In genomic region chrY:7834284-7834683, GRCh38 we compare ENCODE assay signal across 27 cellular contexts.
DNase-seq lines count a peak whose midpoint lies in the region; ATAC-seq and TF ChIP-seq lines count a peak whose summit lies in the region.
"Had no signal": no experiment of that assay in that cellular context is flagged by ENCODE, and none has a peak within 500 bp of the region (broad histone marks: within the 10 kb centered on the region; RNA-seq: fewer than 3 reads in every experiment).

No MANE protein-coding gene starts in this region.

- ATAC-seq in GM23338 (no peak), GM19395 (IDR thresholded peaks at IDR 0.05; ENCODE audit: unreplicated experiment) (no peak), GM19328 (IDR thresholded peaks at IDR 0.05; ENCODE audit: unreplicated experiment) (no peak)
- ATAC-seq: Right ventricle myocardium inferior, SK-N-SH treated with all-trans-retinoic acid at 6 μM for 48 hours had no signal

- no peak overlapping the region for H2AK5ac ChIP-seq in mesenchymal stem cell (ENCODE audit: low read length, severe bottlenecking)

- no peak overlapping the region for H2BK15ac ChIP-seq in mesenchymal stem cell (ENCODE audit: low read depth, poor library complexity, severe bottlenecking)

- no peaks in the 10 kb centered on the region; the same call in 2 of the 3 replicates for H3K36me3 Mint-ChIP-seq in GM23338 (ENCODE audit: low read depth)
- H3K36me3 Mint-ChIP-seq: CD14-positive monocyte; CD8-positive, alpha-beta memory T cell had no signal

- no peak overlapping the region for H3K4me2 ChIP-seq in GM23338
- H3K4me2 ChIP-seq in mesenchymal stem cell (ENCODE audit: low read length, poor library complexity, severe bottlenecking), result no peak overlapping the region
- H3K4me2 ChIP-seq: PC-9 had no signal

- no peak overlapping the region for H4K91ac ChIP-seq in mesenchymal stem cell (ENCODE audit: low read length)

- H2BK12ac ChIP-seq in mesenchymal stem cell (ENCODE audit: low read length in 2 of 2), result no peak overlapping the region

- H3K27me3 ChIP-seq in GM23338 (ENCODE audit: insufficient read depth), result peaks cover 100% of the 10 kb centered on the region
- no peaks in the 10 kb centered on the region for H3K27me3 ChIP-seq in MG63
- H3K27me3 ChIP-seq in mesenchymal stem cell (ENCODE audit: control insufficient read depth in 1 of 2, insufficient read depth in 1 of 2, low read length in 2 of 2), result no peaks in the 10 kb centered on the region
- H3K27me3 ChIP-seq: BE2C, SJCRH30 had no signal

- H3K79me1 ChIP-seq in mesenchymal stem cell (replicated peaks; ENCODE audit: low read length, poor library complexity, severe bottlenecking), result no peaks in the 10 kb centered on the region

- 0% methylated on average over 1 of the region's 2 CpGs for WGBS in mesenchymal stem cell

- H3K9me3 ChIP-seq in MG63, result no peaks in the 10 kb centered on the region
- no peaks in the 10 kb centered on the region for H3K9me3 ChIP-seq in mesenchymal stem cell (ENCODE audit: control insufficient read depth, low read length)
- H3K9me3 ChIP-seq: BE2C, SJCRH30 had no signal

- H4K20me1 ChIP-seq in GM23338 (replicated peaks; ENCODE audit: insufficient read depth), result no peaks in the 10 kb centered on the region

- no peaks in the 10 kb centered on the region for H3K9me3 Mint-ChIP-seq in GM23338
- H3K9me3 Mint-ChIP-seq: CD14-positive monocyte; CD8-positive, alpha-beta memory T cell had no signal

- no peak overlapping the region for H3K27ac ChIP-seq in GM23338 (ENCODE audit: low read depth)
- no peak overlapping the region for H3K27ac ChIP-seq in mesenchymal stem cell (ENCODE audit: low read length, poor library complexity, severe bottlenecking)
- H3K27ac ChIP-seq: 22Rv1, PC-9, SJCRH30 had no signal

- peak overlapping the region in 1 of 2 experiments; percentile 8 for H3K18ac ChIP-seq in mesenchymal stem cell (ENCODE audit: low read depth in 1 of 2, low read length in 2 of 2)

- no peak overlapping the region for H4K8ac ChIP-seq in mesenchymal stem cell (ENCODE audit: low read length)

- DNase-seq in A172 (ENCODE audit: low spot score), result peak; percentile 38
- DNase-seq in GM23338 (ENCODE audit: low spot score), result peak; percentile 11
- peak; percentile 41 for DNase-seq in MG63
- peak; percentile 51 for DNase-seq in mesenchymal stem cell
- DNase-seq in NCI-H2081 treated with DMSO at 0.1 percent for 48 hours (lab: John Stamatoyannopoulos, UW), result no peak
- DNase-seq in GM20000 (ENCODE audit: low spot score), result no peak
- DNase-seq: ACHN; BE2C; CD8-positive, alpha-beta memory T cell; DMS 273 treated with DMSO at 0.1 percent for 48 hours; DMS79; IMR-90; KG1; NCI-H1105; NCI-H1436 treated with DMSO at 0.1 percent for 48 hours; NCI-H187 treated with DMSO at 0.1 percent for 48 hours; NCI-H2107; NCI-H524; NCI-H774; PC-9; SJCRH30 had no signal

- TF ChIP-seq CTCF in GM23338 (conservative IDR thresholded peaks at IDR 0.05; ENCODE audit: low read depth in 2 of 2) (no peak), GM20000 (IDR thresholded peaks at IDR 0.05; ENCODE audit: extremely low read depth, missing control alignments) (no peak)

- H3K36me3 ChIP-seq in GM23338 (ENCODE audit: insufficient read depth), result no peaks in the 10 kb centered on the region
- H3K36me3 ChIP-seq in MG63, result no peaks in the 10 kb centered on the region
- no peaks in the 10 kb centered on the region for H3K36me3 ChIP-seq in mesenchymal stem cell (ENCODE audit: control insufficient read depth in 1 of 2, insufficient read depth in 2 of 2, low read depth in 1 of 2, low read length in 2 of 2)
- H3K36me3 ChIP-seq: BE2C, SJCRH30 had no signal

- H3K4me1 ChIP-seq in GM23338 (ENCODE audit: insufficient read depth), result peaks cover 3% of the 10 kb centered on the region; the same call in 1 of the 2 replicates
- H3K4me1 ChIP-seq in mesenchymal stem cell (ENCODE audit: control insufficient read depth, insufficient read depth, low read depth, low read length), result peaks cover 2% of the 10 kb centered on the region
- H3K4me1 ChIP-seq: BE2C, SJCRH30 had no signal

- no peak overlapping the region for H3K14ac ChIP-seq in mesenchymal stem cell (ENCODE audit: low read length in 2 of 2)

- H2AFZ ChIP-seq in GM23338 (no peak overlapping the region), mesenchymal stem cell (ENCODE audit: low read depth, low read length) (no peak overlapping the region)
- H2AFZ ChIP-seq: PC-9 had no signal

- peaks cover 49% of the 10 kb centered on the region for H3K4me1 Mint-ChIP-seq in GM23338
- H3K4me1 Mint-ChIP-seq: CD8-positive, alpha-beta memory T cell had no signal

- no peaks in the 10 kb centered on the region for H3F3A ChIP-seq in GM23338 (replicated peaks; ENCODE audit: low read depth)

- no peak overlapping the region for H3K4ac ChIP-seq in mesenchymal stem cell (ENCODE audit: low read depth in 1 of 2, low read length in 2 of 2)

- no peak overlapping the region for H3K4me3 Mint-ChIP-seq in GM23338
- H3K4me3 Mint-ChIP-seq: CD14-positive monocyte; CD8-positive, alpha-beta memory T cell had no signal

- no peak overlapping the region for H3K9ac ChIP-seq in mesenchymal stem cell (ENCODE audit: low read length)

- no peak overlapping the region for H3K23ac ChIP-seq in mesenchymal stem cell (ENCODE audit: low read length in 2 of 2)

- H3K4me3 ChIP-seq in GM23338, result no peak overlapping the region
- H3K4me3 ChIP-seq in MG63, result no peak overlapping the region
- H3K4me3 ChIP-seq in mesenchymal stem cell (ENCODE audit: insufficient read depth in 1 of 2, low read depth in 1 of 2, low read length in 2 of 2), result no peak overlapping the region
- H3K4me3 ChIP-seq: PC-9, SJCRH30 had no signal

- H2BK120ac ChIP-seq in mesenchymal stem cell (ENCODE audit: low read depth, low read length), result no peak overlapping the region

- no peaks in the 10 kb centered on the region for H3K9me2 ChIP-seq in GM23338 (ENCODE audit: insufficient read depth)

- H3K27ac Mint-ChIP-seq in GM23338, result no peak overlapping the region
- H3K27ac Mint-ChIP-seq: CD14-positive monocyte; CD8-positive, alpha-beta memory T cell had no signal

- no peaks in the 10 kb centered on the region for H3K79me2 ChIP-seq in GM23338 (replicated peaks; ENCODE audit: insufficient read depth)

- no peak overlapping the region for H2BK5ac ChIP-seq in mesenchymal stem cell (ENCODE audit: low read depth, low read length, poor library complexity, severe bottlenecking)

- H3K27me3 Mint-ChIP-seq in GM23338 (ENCODE audit: insufficient read depth, low read depth, poor library complexity), result peaks cover 91% of the 10 kb centered on the region

TF ChIP-seq in GM23338, 12 proteins besides CTCF, POLR2A, EP300 and RAD21:
- TF ChIP-seq ZNF114 (CRISPR knock-in tag; IDR thresholded peaks at IDR 0.05), result no peak
- no peak for TF ChIP-seq ZNF331 (CRISPR knock-in tag; IDR thresholded peaks at IDR 0.05; ENCODE audit: low read depth)
- TF ChIP-seq REST (IDR thresholded peaks at IDR 0.05; ENCODE audit: unreplicated experiment), result no peak
- TF ChIP-seq CREB1 (CRISPR knock-in tag; IDR thresholded peaks at IDR 0.05; ENCODE audit: low read depth), result no peak
TF ChIP-seq in GM23338: peak in this region for 0.

Comparison
In these comparisons a context has a peak if more than half of its experiments do, and no peak if none do; other contexts are left out.
1. DNase-seq: peak in A172 (single experiment), GM23338 (single experiment), MG63 (single experiment) and mesenchymal stem cell (single experiment); none in NCI-H2081 treated with DMSO at 0.1 percent for 48 hours (single experiment) and GM20000 (single experiment).